Comparison of ENCODE assay signal across 28 cellular contexts in the genomic region with DNA sequence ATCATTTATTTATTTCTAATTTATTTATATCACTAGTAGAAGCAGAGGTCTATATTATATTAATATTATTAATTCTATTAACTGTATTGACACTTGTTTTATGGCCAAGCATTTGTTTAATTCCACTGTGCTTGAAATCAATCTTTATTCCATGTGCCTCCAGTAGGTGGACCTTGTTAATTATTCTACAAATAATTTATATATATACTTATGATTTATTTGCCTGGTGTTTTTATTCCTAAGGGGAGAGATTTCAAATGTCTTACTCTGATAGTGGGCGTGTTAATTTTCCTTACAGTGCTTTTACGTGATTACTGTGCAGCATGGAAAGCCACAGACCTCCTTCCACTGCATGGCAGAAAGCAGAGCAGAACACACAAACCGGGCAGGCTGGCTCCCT. TPM values are rescaled to one million over a fixed set of nuclear protein-coding genes. Genes with fewer than 3 reads are reported as not detected.
DNase-seq lines count a peak whose midpoint lies in the region; ATAC-seq and TF ChIP-seq lines count a peak whose summit lies in the region.
"Had no signal": no experiment of that assay in that cellular context is flagged by ENCODE, and none has a peak within 500 bp of the region (broad histone marks: within the 10 kb centered on the region; RNA-seq: fewer than 3 reads in every experiment).

No MANE protein-coding gene starts in this region.

- no peak overlapping the region for H3K27ac ChIP-seq in Panc1 (ENCODE audit: low read length)
- H3K27ac ChIP-seq: 22Rv1, adrenal gland, esophagus squamous epithelium, lower lobe of right lung, pancreas, sigmoid colon, tibial nerve had no signal

- H3K4me1 ChIP-seq in Panc1 (ENCODE audit: control insufficient read depth, insufficient read depth, low read length): no peaks in the 10 kb centered on the region
- H3K4me1 ChIP-seq: adrenal gland, esophagus squamous epithelium, lower lobe of right lung, pancreas, sigmoid colon, tibial nerve had no signal

- H3K4me3 Mint-ChIP-seq in type B pancreatic cell: no peak overlapping the region
- H3K4me3 Mint-ChIP-seq: stimulated activated naive CD8-positive, alpha-beta T cell treated with anti-CD3 and anti-CD28 coated beads, Interleukin-15, Interleukin-2, amounts not matched to agents 100 ng/mL and 50 ng/mL, for 24 hours had no signal

- DNase-seq in DMS53 (lab: John Stamatoyannopoulos, UW) (peak; percentile 13), DMS53 treated with DMSO at 0.1 percent for 48 hours (lab: John Stamatoyannopoulos, UW; ENCODE audit: unreplicated experiment) (no peak), Panc1 (ENCODE audit: low read depth, low spot score) (no peak), epithelial cell of esophagus (ENCODE audit: low read depth) (peak; percentile 8), type B pancreatic cell (ENCODE audit: extremely low spot score, unreplicated experiment) (no peak), NK-92 (lab: John Stamatoyannopoulos, UW; ENCODE audit: unreplicated experiment) (no peak), MG63 (no peak)
- DNase-seq: activated gamma-delta T cell; adrenal gland; esophagus squamous epithelium; hippocampal formation; islet precursor cell; lower lobe of right lung; NCI-H1694; NCI-H2227 treated with DMSO at 0.1 percent for 48 hours; pancreas; Right ventricle myocardium superior; sigmoid colon; stimulated activated CD4-positive, alpha-beta T cell treated with anti-CD3 and anti-CD28 coated beads, Interleukin-2, amount 100 ng/mL, for 24 hours; T-helper 1 cell had no signal

- peaks cover 11% of the 10 kb centered on the region for H3K27me3 Mint-ChIP-seq in type B pancreatic cell

- in situ Hi-C loops in Panc1 (cut with HindIII; ENCODE audit: low pct_unique_long_range_greater_than_20kb, low sequenced_read_pairs): no loop called here

- H3K36me3 ChIP-seq in Panc1 (ENCODE audit: control insufficient read depth, insufficient read depth, low read length): no peaks in the 10 kb centered on the region
- no peaks in the 10 kb centered on the region for H3K36me3 ChIP-seq in MG63
- H3K36me3 ChIP-seq: adrenal gland, esophagus squamous epithelium, lower lobe of right lung, pancreas, sigmoid colon, tibial nerve had no signal

- peak; percentile 7; the same call in 1 of the 2 replicates for TF ChIP-seq CTCF in Panc1 (IDR thresholded peaks at IDR 0.05)
- TF ChIP-seq CTCF in epithelial cell of esophagus (IDR thresholded peaks at IDR 0.05; ENCODE audit: insufficient read depth, low read depth, low read length, missing control alignments): peak; percentile 5
- peak; percentile 49 for TF ChIP-seq CTCF in type B pancreatic cell (conservative IDR thresholded peaks at IDR 0.05)

- no peaks in the 10 kb centered on the region for H3K36me3 Mint-ChIP-seq in type B pancreatic cell

- no peaks in the 10 kb centered on the region for H3K9me3 Mint-ChIP-seq in type B pancreatic cell
- H3K9me3 Mint-ChIP-seq: stimulated activated naive CD8-positive, alpha-beta T cell treated with anti-CD3 and anti-CD28 coated beads, Interleukin-15, Interleukin-2, amounts not matched to agents 100 ng/mL and 50 ng/mL, for 24 hours had no signal

- CTCF ChIA-PET in Panc1 (lab: Charles Lee): no interaction called here

- H3K9me3 ChIP-seq in Panc1 (ENCODE audit: control insufficient read depth, insufficient read depth, low read depth, low read length) (no peaks in the 10 kb centered on the region), MG63 (no peaks in the 10 kb centered on the region)
- H3K9me3 ChIP-seq: adrenal gland, esophagus squamous epithelium, lower lobe of right lung, pancreas, sigmoid colon, tibial nerve had no signal

- BruUV-seq in Panc1 (replicated peaks; lab: Mats Ljungman, UMichigan): no TSS peak

- POLR2A ChIA-PET in Panc1 (lab: Charles Lee): no interaction called here

- no peak overlapping the region for H3K27ac Mint-ChIP-seq in type B pancreatic cell
- H3K27ac Mint-ChIP-seq: stimulated activated naive CD8-positive, alpha-beta T cell treated with anti-CD3 and anti-CD28 coated beads, Interleukin-15, Interleukin-2, amounts not matched to agents 100 ng/mL and 50 ng/mL, for 24 hours had no signal

- ATAC-seq in Panc1: no peak
- ATAC-seq in HG02885 (IDR thresholded peaks at IDR 0.05; ENCODE audit: poor library complexity, unreplicated experiment): no peak
- ATAC-seq: lower lobe of right lung, pancreas had no signal

- H3K4me1 Mint-ChIP-seq in type B pancreatic cell (ENCODE audit: unreplicated experiment): no peaks in the 10 kb centered on the region

- H3K4me3 ChIP-seq in Panc1 (ENCODE audit: low read depth in 2 of 2, low read length in 2 of 2) (no peak overlapping the region), epithelial cell of esophagus (ENCODE audit: low read length) (no peak overlapping the region), MG63 (no peak overlapping the region)
- H3K4me3 ChIP-seq: adrenal gland, esophagus squamous epithelium, lower lobe of right lung, pancreas, sigmoid colon, tibial nerve had no signal

- H3K27me3 ChIP-seq in Panc1 (ENCODE audit: control insufficient read depth, insufficient read depth, low read length) (no peaks in the 10 kb centered on the region), MG63 (peaks cover 3% of the 10 kb centered on the region; the same call in 1 of the 2 replicates)
- H3K27me3 ChIP-seq: adrenal gland, esophagus squamous epithelium, pancreas, sigmoid colon, tibial nerve had no signal

- intact Hi-C loops in Panc1 (cut with micrococcal nuclease; ENCODE audit: unreplicated experiment): no loop called here

RNA-seq across cellular contexts. Expression of a gene that starts 17.5 kb away (rescaled TPM):
- total RNA-seq in Panc1 (2021; ENCODE audit: unreplicated experiment): not detected
- not detected for polyA plus RNA-seq in Panc1 (2012; ENCODE audit: insufficient read length)
- total RNA-seq in type B pancreatic cell (ENCODE audit: low replicate concordance): not detected in 2 replicates
- total RNA-seq in MG63 (2014; rRNA removed; shearing (Covaris generic); ENCODE audit: low replicate concordance): not detected in 2 replicates
- total RNA-seq: adrenal gland, bronchial epithelial cell, esophagus squamous epithelium, G401, myocyte, pancreas, Right ventricle myocardium superior, sigmoid colon, tibial nerve had no signal
- polyA plus RNA-seq: adrenal gland, BJ, pancreas, sigmoid colon had no signal

RNA-seq across cellular contexts. Expression of a gene that starts 26.5 kb away (rescaled TPM):
- total RNA-seq in Panc1 (2021; ENCODE audit: unreplicated experiment) (not detected), type B pancreatic cell (ENCODE audit: low replicate concordance) (not detected in 2 replicates)
- not detected for polyA plus RNA-seq in Panc1 (2012; ENCODE audit: insufficient read length)
- not detected in 2 replicates for total RNA-seq in MG63 (2014; rRNA removed; shearing (Covaris generic); ENCODE audit: low replicate concordance)
- total RNA-seq: adrenal gland, bronchial epithelial cell, esophagus squamous epithelium, G401, myocyte, pancreas, Right ventricle myocardium superior, sigmoid colon, tibial nerve had no signal
- polyA plus RNA-seq: adrenal gland, BJ, pancreas, sigmoid colon had no signal

RNA-seq across cellular contexts. Expression of a gene that starts 32.6 kb away (rescaled TPM):
- not detected for total RNA-seq in Panc1 (2021; ENCODE audit: unreplicated experiment)
- polyA plus RNA-seq in Panc1 (2012; ENCODE audit: insufficient read length): not detected
- not detected in 2 replicates for total RNA-seq in type B pancreatic cell (ENCODE audit: low replicate concordance)
- total RNA-seq in MG63 (2014; rRNA removed; shearing (Covaris generic); ENCODE audit: low replicate concordance): not detected in 2 replicates
- total RNA-seq: bronchial epithelial cell, G401, myocyte had no signal
- polyA plus RNA-seq: BJ had no signal

RNA-seq across cellular contexts. Expression of a gene that starts 44.0 kb away (rescaled TPM):
- total RNA-seq in Panc1 (2021; ENCODE audit: unreplicated experiment) (not detected), type B pancreatic cell (ENCODE audit: low replicate concordance) (not detected in 2 replicates)
- polyA plus RNA-seq in Panc1 (2012; ENCODE audit: insufficient read length): not detected
- total RNA-seq in MG63 (2014; rRNA removed; shearing (Covaris generic); ENCODE audit: low replicate concordance): not detected in 2 replicates
- total RNA-seq: adrenal gland, bronchial epithelial cell, esophagus squamous epithelium, G401, lower lobe of right lung, myocyte, pancreas, Right ventricle myocardium superior, sigmoid colon, tibial nerve had no signal
- polyA plus RNA-seq: adrenal gland, BJ, pancreas, sigmoid colon had no signal

Comparison
In these comparisons a context has a peak if more than half of its experiments do, and no peak if none do; other contexts are left out.
1. DNase-seq: peak in DMS53 (single experiment) and epithelial cell of esophagus (single experiment); none in DMS53 treated with DMSO at 0.1 percent for 48 hours (single experiment), Panc1 (single experiment), type B pancreatic cell (single experiment), NK-92 (single experiment) and MG63 (single experiment).
2. Peak in every context shown above with its lines, with median percentiles within 50 percentile points of each other: CTCF ChIP-seq.